1 cellular context compared by ENCODE assay signal in genomic region chr11:110505514-110506284, GRCh38.
TF ChIP-seq lines count a peak whose summit lies in the region.

No MANE protein-coding gene starts in this region.

TF ChIP-seq in WTC11, 78 proteins besides CTCF, POLR2A, EP300 and RAD21 (continued from another document):
- TF ChIP-seq ZNF425 (CRISPR knock-in tag; conservative IDR thresholded peaks at IDR 0.05): no peak
- no peak for TF ChIP-seq ATF6 (CRISPR knock-in tag; IDR thresholded peaks at IDR 0.05)
- TF ChIP-seq ZNF396 (CRISPR knock-in tag; IDR thresholded peaks at IDR 0.05; ENCODE audit: borderline replicate concordance): no peak
- TF ChIP-seq ESRRA (CRISPR knock-in tag; IDR thresholded peaks at IDR 0.05; ENCODE audit: borderline replicate concordance): no peak
- no peak for TF ChIP-seq RELA (CRISPR knock-in tag; IDR thresholded peaks at IDR 0.05; ENCODE audit: borderline replicate concordance)
- no peak for TF ChIP-seq NR3C1 (CRISPR knock-in tag; conservative IDR thresholded peaks at IDR 0.05; ENCODE audit: low read depth)
- no peak for TF ChIP-seq CREM (CRISPR knock-in tag; IDR thresholded peaks at IDR 0.05)
- no peak for TF ChIP-seq ZNF281 (CRISPR knock-in tag; IDR thresholded peaks at IDR 0.05)
- TF ChIP-seq CREB1 (CRISPR knock-in tag; IDR thresholded peaks at IDR 0.05): no peak
- no peak for TF ChIP-seq PRDM15 (CRISPR knock-in tag; IDR thresholded peaks at IDR 0.05)
